Comparison of ENCODE assay signal across 9 cellular contexts in genomic region chr11:83035070-83035854, GRCh38. TPM values are rescaled to one million over a fixed set of nuclear protein-coding genes. Genes with fewer than 3 reads are reported as not detected.
DNase-seq lines count a peak whose midpoint lies in the region; ATAC-seq and TF ChIP-seq lines count a peak whose summit lies in the region.
"Had no signal": no experiment of that assay in that cellular context is flagged by ENCODE, and none has a peak within 500 bp of the region (broad histone marks: within the 10 kb centered on the region; RNA-seq: fewer than 3 reads in every experiment).

No MANE protein-coding gene starts in this region.

- H3K4me3 ChIP-seq in cardiac fibroblast (replicated peaks in 1 of 2; ENCODE audit: low read depth in 2 of 2, low read length in 2 of 2) (no peak overlapping the region), gastrocnemius medialis (peak overlapping the region; percentile 23 to 54 (median 48))

- no peaks in the 10 kb centered on the region for H3K9me3 ChIP-seq in gastrocnemius medialis

- H3K36me3 ChIP-seq in gastrocnemius medialis = no peaks in the 10 kb centered on the region

- peak; percentile 65 for ATAC-seq in GM19043 (IDR thresholded peaks at IDR 0.05; ENCODE audit: low read depth, unreplicated experiment)
- ATAC-seq in HG03460 (IDR thresholded peaks at IDR 0.05; ENCODE audit: unreplicated experiment) = peak; percentile 72
- ATAC-seq in gastrocnemius medialis = peak; percentile 74 to 77

- TF ChIP-seq CTCF in cardiac fibroblast (IDR thresholded peaks at IDR 0.05; ENCODE audit: low read depth, low read length) (no peak), gastrocnemius medialis (IDR thresholded peaks at IDR 0.05 in 4 of 5, conservative IDR thresholded peaks at IDR 0.05 in 1 of 5) (no peak)

- intact Hi-C loops in gastrocnemius medialis (cut with DNase I; ENCODE audit: low total_unique reads) = loop anchor here (2.0 kb wide), 2 partner anchors 18 to 122 kb away; partner anchors contain the start of gene PCF11

- peak; percentile 64 to 68 for TF ChIP-seq POLR2A in gastrocnemius medialis (IDR thresholded peaks at IDR 0.05)

- DNase-seq in cardiac fibroblast (ENCODE audit: low read depth in 2 of 2) (peak; percentile 46 to 80), gastrocnemius medialis (peak; percentile 73 to 82), NCI-H1105 treated with DMSO at 0.1 percent for 48 hours (lab: John Stamatoyannopoulos, UW) (no peak), A172 (ENCODE audit: low spot score) (no peak), NCI-H1694 (lab: John Stamatoyannopoulos, UW) (no peak)
- no peak for DNase-seq in effector CD8-positive, alpha-beta T cell (lab: John Stamatoyannopoulos, UW)
- DNase-seq: NCI-H526 treated with DMSO at 0.1 percent for 48 hours had no signal

- in situ Hi-C loops in gastrocnemius medialis (cut with MboI; ENCODE audit: low sequenced_read_pairs in 4 of 4) = no loop called here

- no peaks in the 10 kb centered on the region for H3K27me3 ChIP-seq in gastrocnemius medialis

- peaks cover 70 to 79% of the 10 kb centered on the region in 2 donors for H3K4me1 ChIP-seq in gastrocnemius medialis

- H3K27ac ChIP-seq in gastrocnemius medialis = peak overlapping the region; percentile 89 to 94 (median 92)

RNA-seq across cellular contexts. Expression of gene RAB30, which starts 36.4 kb away (rescaled TPM):
- 10 to 100 TPM; 29.8 to 57.1 (median 33.9) TPM for total RNA-seq in gastrocnemius medialis
- 24.7 and 26.8 TPM in 2 replicates for total RNA-seq in A172 (2014; rRNA removed; shearing (Covaris generic))

Comparison
In these comparisons a context has a peak if more than half of its experiments do, and no peak if none do; other contexts are left out.
1. DNase-seq: peak in cardiac fibroblast (2 of 2) and gastrocnemius medialis (2 of 2); none in NCI-H1105 treated with DMSO at 0.1 percent for 48 hours (single experiment), A172 (single experiment), effector CD8-positive, alpha-beta T cell (single experiment) and NCI-H1694 (single experiment).
2. H3K4me3 ChIP-seq: peak in gastrocnemius medialis (4 of 4); none in cardiac fibroblast (0 of 2).
3. Peak in every context shown above with its lines, with median percentiles within 50 percentile points of each other: ATAC-seq.